7 cellular contexts compared by ENCODE assay signal in genomic region chr11:79382301-79382700, GRCh38. TPM values are rescaled to one million over a fixed set of nuclear protein-coding genes. Genes with fewer than 3 reads are reported as not detected.
"Had no signal": no experiment of that assay in that cellular context is flagged by ENCODE, and none has a peak within 500 bp of the region (broad histone marks: within the 10 kb centered on the region; RNA-seq: fewer than 3 reads in every experiment).

No MANE protein-coding gene starts in this region.

- H3K4me3 ChIP-seq: K562 had no signal

- H3K4me3 Mint-ChIP-seq: IgD-negative memory B cell had no signal

- H3K27ac ChIP-seq: HL-60 had no signal

- DNase-seq: IMR-90, KBM-7 had no signal

- H3K36me3 Mint-ChIP-seq: IgD-negative memory B cell had no signal

- H3K27ac Mint-ChIP-seq: IgD-negative memory B cell had no signal

RNA-seq across cellular contexts. Expression of gene TENM4, which starts 58.5 kb away (rescaled TPM):
- total RNA-seq: HepG2, HT-29 had no signal
- polyA plus RNA-seq: HepG2, IgD-negative memory B cell, K562 had no signal
